31 cellular contexts compared by ENCODE assay signal in genomic region chrX:96440941-96441340, GRCh38.
"Had no signal": no experiment of that assay in that cellular context is flagged by ENCODE, and none has a peak within 500 bp of the region (broad histone marks: within the 10 kb centered on the region; RNA-seq: fewer than 3 reads in every experiment).

No MANE protein-coding gene starts in this region.

- H3K4me1 Mint-ChIP-seq: activated naive CD4-positive, alpha-beta T cell treated with anti-CD3 and anti-CD28 coated beads, Interleukin-2, amount 10 ng/mL, durations not matched to agents 7 days and 5 days; activated naive CD8-positive, alpha-beta T cell treated with anti-CD3 and anti-CD28 coated beads, Interleukin-2, amount 10 ng/mL, durations not matched to agents 7 days and 5 days; memory B cell; naive thymus-derived CD4-positive, alpha-beta T cell; T-helper 17 cell had no signal

- H3K27me3 Mint-ChIP-seq: activated naive CD4-positive, alpha-beta T cell treated with anti-CD3 and anti-CD28 coated beads, Interleukin-2, amount 10 ng/mL, durations not matched to agents 7 days and 5 days; activated naive CD8-positive, alpha-beta T cell treated with anti-CD3 and anti-CD28 coated beads, Interleukin-2, amount 10 ng/mL, durations not matched to agents 7 days and 5 days; dendritic cell treated with granulocyte-macrophage colony-stimulating factor and Interleukin-4, amounts not matched to agents 40 ng/mL and 50 ng/mL, for 4 days had no signal

- H3K9me3 Mint-ChIP-seq: activated naive CD4-positive, alpha-beta T cell treated with anti-CD3 and anti-CD28 coated beads, Interleukin-2, amount 10 ng/mL, durations not matched to agents 7 days and 5 days; activated naive CD8-positive, alpha-beta T cell treated with anti-CD3 and anti-CD28 coated beads, Interleukin-2, amount 10 ng/mL, durations not matched to agents 7 days and 5 days; activated T-helper 1 cell treated with anti-CD3 and anti-CD28 coated beads, Interleukin-12 subunit alpha, Interleukin-12 subunit beta, Interleukin-2, Interleukin-4 antibody, amounts not matched to agents 30 ng/mL and 10 ng/mL and 1 ng/mL, durations not matched to agents 14 hours and 24 hours and 36 hours; dendritic cell treated with granulocyte-macrophage colony-stimulating factor and Interleukin-4, amounts not matched to agents 40 ng/mL and 50 ng/mL, for 4 days; naive thymus-derived CD4-positive, alpha-beta T cell had no signal

- H3K36me3 Mint-ChIP-seq: activated naive CD4-positive, alpha-beta T cell treated with anti-CD3 and anti-CD28 coated beads, Interleukin-2, amount 10 ng/mL, durations not matched to agents 7 days and 5 days; activated naive CD8-positive, alpha-beta T cell treated with anti-CD3 and anti-CD28 coated beads, Interleukin-2, amount 10 ng/mL, durations not matched to agents 7 days and 5 days; memory B cell; naive thymus-derived CD4-positive, alpha-beta T cell had no signal

- H3K27ac Mint-ChIP-seq: activated naive CD4-positive, alpha-beta T cell treated with anti-CD3 and anti-CD28 coated beads, Interleukin-2, amount 10 ng/mL, durations not matched to agents 7 days and 5 days; activated naive CD8-positive, alpha-beta T cell treated with anti-CD3 and anti-CD28 coated beads, Interleukin-2, amount 10 ng/mL, durations not matched to agents 7 days and 5 days; activated T-helper 1 cell treated with anti-CD3 and anti-CD28 coated beads, Interleukin-12 subunit alpha, Interleukin-12 subunit beta, Interleukin-2, Interleukin-4 antibody, amounts not matched to agents 30 ng/mL and 10 ng/mL and 1 ng/mL, durations not matched to agents 14 hours and 24 hours and 36 hours; dendritic cell treated with granulocyte-macrophage colony-stimulating factor and Interleukin-4, amounts not matched to agents 40 ng/mL and 50 ng/mL, for 4 days; memory B cell; naive thymus-derived CD4-positive, alpha-beta T cell; T-helper 17 cell had no signal

- DNase-seq: activated CD4-positive, alpha-beta T cell treated with anti-CD3 and anti-CD28 coated beads for 48 hours; activated CD4-positive, alpha-beta T cell treated with anti-CD3 and anti-CD28 coated beads, Interleukin-2, amount 50 U/mL, for 48 hours; activated CD8-positive, alpha-beta memory T cell treated with anti-CD3 and anti-CD28 coated beads for 24 hours; activated effector memory CD4-positive, alpha-beta T cell treated with anti-CD3 and anti-CD28 coated beads, Interleukin-2, amount 50 U/mL, for 16 hours; activated naive CD4-positive, alpha-beta T cell treated with anti-CD3 and anti-CD28 coated beads, Interleukin-2, amount 10 ng/mL, durations not matched to agents 7 days and 5 days; activated naive CD8-positive, alpha-beta T cell treated with anti-CD3 and anti-CD28 coated beads, Interleukin-2, amount 10 ng/mL, durations not matched to agents 7 days and 5 days; amniotic stem cell; brain microvascular endothelial cell; central memory CD4-positive, alpha-beta T cell; esophagus squamous epithelium; head of caudate nucleus; hippocampal formation; left cardiac atrium; midbrain; naive thymus-derived CD4-positive, alpha-beta T cell; nucleus accumbens; psoas muscle; stimulated activated CD4-positive, alpha-beta T cell treated with anti-CD3 and anti-CD28 coated beads, Interleukin-4, amount 100 ng/mL, for 1 hour; stimulated activated naive CD8-positive, alpha-beta T cell treated with anti-CD3 and anti-CD28 coated beads, Interleukin-15, Interleukin-2, amounts not matched to agents 100 U/mL and 50 U/mL, for 24 hours; T-helper 17 cell; T1000; upper lobe of left lung; WERI-Rb-1 had no signal

- H3K27ac ChIP-seq: brain microvascular endothelial cell, esophagus squamous epithelium, parathyroid adenoma, psoas muscle, right atrium auricular region, thoracic aorta, upper lobe of left lung, vagina, WERI-Rb-1 had no signal

- H3K9ac ChIP-seq: parathyroid adenoma had no signal

- H3K36me3 ChIP-seq: brain microvascular endothelial cell, esophagus squamous epithelium, right atrium auricular region, thoracic aorta, upper lobe of left lung, vagina, WERI-Rb-1 had no signal

- H3K4me1 ChIP-seq: esophagus squamous epithelium, parathyroid adenoma, psoas muscle, right atrium auricular region, upper lobe of left lung, vagina had no signal

- H3K9me3 ChIP-seq: esophagus squamous epithelium, psoas muscle, right atrium auricular region, thoracic aorta, upper lobe of left lung, vagina had no signal

- H2AFZ ChIP-seq: parathyroid adenoma had no signal

- H3K27me3 ChIP-seq: brain microvascular endothelial cell, right atrium auricular region, upper lobe of left lung, vagina had no signal

- H3K4me3 Mint-ChIP-seq: activated naive CD4-positive, alpha-beta T cell treated with anti-CD3 and anti-CD28 coated beads, Interleukin-2, amount 10 ng/mL, durations not matched to agents 7 days and 5 days; activated naive CD8-positive, alpha-beta T cell treated with anti-CD3 and anti-CD28 coated beads, Interleukin-2, amount 10 ng/mL, durations not matched to agents 7 days and 5 days; activated T-helper 1 cell treated with anti-CD3 and anti-CD28 coated beads, Interleukin-12 subunit alpha, Interleukin-12 subunit beta, Interleukin-2, Interleukin-4 antibody, amounts not matched to agents 30 ng/mL and 10 ng/mL and 1 ng/mL, durations not matched to agents 14 hours and 24 hours and 36 hours; dendritic cell treated with granulocyte-macrophage colony-stimulating factor and Interleukin-4, amounts not matched to agents 40 ng/mL and 50 ng/mL, for 4 days; memory B cell; naive thymus-derived CD4-positive, alpha-beta T cell; neural crest cell; T-helper 17 cell had no signal

- H3K79me2 ChIP-seq: parathyroid adenoma had no signal

- H3K4me3 ChIP-seq: esophagus squamous epithelium, psoas muscle, right atrium auricular region, thoracic aorta, upper lobe of left lung, vagina had no signal
